Comparison of ENCODE assay signal across 35 cellular contexts in the genomic region with DNA sequence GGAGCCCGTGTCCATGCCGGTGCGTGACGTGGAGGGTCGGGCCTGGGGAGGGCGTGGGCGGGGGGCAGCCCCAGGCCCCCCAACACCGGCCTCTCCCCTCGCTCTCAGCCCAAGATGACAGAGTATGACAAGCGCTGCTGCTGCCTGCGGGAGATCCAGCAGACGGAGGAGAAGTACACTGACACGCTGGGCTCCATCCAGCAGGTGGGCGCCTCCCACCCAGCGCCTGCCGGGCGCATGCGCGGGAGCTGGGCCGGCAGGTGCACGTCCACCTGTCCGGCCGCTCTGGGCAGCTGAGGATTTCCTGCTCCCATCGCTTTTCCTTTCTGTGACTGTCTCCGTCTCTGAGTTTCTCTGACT. TPM values are rescaled to one million over a fixed set of nuclear protein-coding genes. Genes with fewer than 3 reads are reported as not detected.
DNase-seq lines count a peak whose midpoint lies in the region; ATAC-seq, FAIRE-seq and TF ChIP-seq lines count a peak whose summit lies in the region.
"Had no signal": no experiment of that assay in that cellular context is flagged by ENCODE, and none has a peak within 500 bp of the region (broad histone marks: within the 10 kb centered on the region; RNA-seq: fewer than 3 reads in every experiment).

No MANE protein-coding gene starts in this region.

- intact Hi-C loops in HepG2 (cut with micrococcal nuclease; ENCODE audit: unreplicated experiment) (no loop called here), right lobe of liver (cut with DNase I) (no loop called here)

- no peak for TF ChIP-seq RAD21 in HepG2 (CRISPR knock-in tag; IDR thresholded peaks at IDR 0.05)

- no peak for DNase-seq in HepG2 (ENCODE audit: low spot score)
- no peak for DNase-seq in right lobe of liver
- peak; percentile 31 to 33 for DNase-seq in NCI-H1930 (lab: John Stamatoyannopoulos, UW)
- peak; percentile 27 to 65 for DNase-seq in SHP77 (lab: John Stamatoyannopoulos, UW)
- no peak for DNase-seq in activated naive CD4-positive, alpha-beta T cell (lab: John Stamatoyannopoulos, UW)
- DNase-seq in G401 (ENCODE audit: low spot score): no peak
- no peak for DNase-seq in DMS114 treated with DMSO at 0.1 percent for 48 hours (lab: John Stamatoyannopoulos, UW; ENCODE audit: unreplicated experiment)
- DNase-seq: activated CD4-positive, alpha-beta memory T cell treated with anti-CD3 and anti-CD28 coated beads for 36 hours; activated CD4-positive, alpha-beta T cell treated with anti-CD3 and anti-CD28 coated beads for 1 hour; activated naive CD4-positive, alpha-beta T cell treated with anti-CD3 and anti-CD28 coated beads, Interleukin-2, amount 50 U/mL, for 16 hours; activated T-cell treated with anti-CD3 and anti-CD28 coated beads, Interleukin-2, amount 50 U/mL, for 72 hours; anterior cingulate cortex; CD8-positive, alpha-beta memory T cell; DMS 273 treated with DMSO at 0.1 percent for 48 hours; effector CD4-positive, alpha-beta T cell; HCEC 1CT; hippocampal formation; MM.1S; NCI-H1694; NCI-H446 treated with DMSO at 0.1 percent for 48 hours; occipital lobe; PC-9; sigmoid colon; stimulated activated CD4-positive, alpha-beta T cell treated with anti-CD3 and anti-CD28 coated beads, Interleukin-12 subunit alpha, Interleukin-12 subunit beta, amount 100 ng/mL, for 4 hours; stimulated activated CD4-positive, alpha-beta T cell treated with anti-CD3 and anti-CD28 coated beads, Interleukin-2, amount 100 ng/mL, for 48 hours; SW 1271; thyroid gland had no signal

- ATAC-seq in HepG2 (no peak), right lobe of liver (no peak)
- ATAC-seq: activated T-cell treated with anti-CD3 and anti-CD28 coated beads, Interleukin-2, amount 50 U/mL, for 72 hours; natural killer cell treated with Interleukin-12 subunit alpha and Interleukin-12 subunit beta and Interleukin-15 and Interleukin-18, amount 100 ng/mL, for 72 hours; Right ventricle myocardium inferior had no signal

- no peaks in the 10 kb centered on the region for H4K20me1 ChIP-seq in HepG2 (ENCODE audit: insufficient read depth, low read length)

- no peaks in the 10 kb centered on the region for H3K9me3 ChIP-seq in HepG2 (ENCODE audit: low read length)
- peaks cover 0 to 3% (median 0%) of the 10 kb centered on the region in 4 donors for H3K9me3 ChIP-seq in right lobe of liver
- H3K9me3 ChIP-seq: prostate gland, thyroid gland had no signal

- H3K9ac ChIP-seq in HepG2 (ENCODE audit: insufficient read depth, low read depth, low read length): no peak overlapping the region
- H3K9ac ChIP-seq: KMS-11 had no signal

- 19% methylated on average over 21 of the region's 25 CpGs for WGBS in HepG2 (ENCODE audit: low lambda C conversion rate)
- WGBS in right lobe of liver (ENCODE audit: insufficient coverage, low coverage, low lambda C conversion rate, missing lambda C conversion rate): 80% methylated on average over 3 of the region's 25 CpGs

- TF ChIP-seq CTCF in HepG2 (CRISPR knock-in tag; IDR thresholded peaks at IDR 0.05): no peak
- TF ChIP-seq CTCF in right lobe of liver (IDR thresholded peaks at IDR 0.05): no peak

- CTCF ChIA-PET in HepG2 (lab: Yijun Ruan, JAX; ENCODE audit: low intra/inter-chr PET ratio, low total read pairs): no interaction called here

- no peak for FAIRE-seq in HepG2 (lab: Jason Lieb, UNC)

- in situ Hi-C loops in HepG2 (cut with HindIII; ENCODE audit: extremely low pct_ligation_motif_present, low pct_unique_long_range_greater_than_20kb) (no loop called here), G401 (cut with HindIII; ENCODE audit: low sequenced_read_pairs) (no loop called here)

- H3K79me2 ChIP-seq in HepG2 (ENCODE audit: insufficient read depth, low read length): no peaks in the 10 kb centered on the region

- TF ChIP-seq EP300 in HepG2 (IDR thresholded peaks at IDR 0.05; ENCODE audit: low read depth in 2 of 2, low read length in 2 of 2) (no peak), HepG2 (CRISPR knock-in tag; IDR thresholded peaks at IDR 0.05; ENCODE audit: borderline replicate concordance) (no peak)

- peak overlapping the region; percentile 7; the same call in 1 of the 2 replicates for H3K4me2 ChIP-seq in HepG2 (ENCODE audit: low read depth, low read length)
- H3K4me2 ChIP-seq: KMS-11, PC-9 had no signal

- H3K4me1 ChIP-seq in HepG2 (ENCODE audit: insufficient read depth, low read length): no peaks in the 10 kb centered on the region
- no peaks in the 10 kb centered on the region for H3K4me1 ChIP-seq in right lobe of liver
- H3K4me1 ChIP-seq: breast epithelium, prostate gland, sigmoid colon, thyroid gland had no signal

- H3K27ac ChIP-seq in HepG2 (ENCODE audit: extremely low read length, insufficient read depth, low read length) (no peak overlapping the region), right lobe of liver (no peak overlapping the region)
- H3K27ac ChIP-seq: breast epithelium, HL-60, KMS-11, PC-9, prostate gland, sigmoid colon, thyroid gland had no signal

- no peak overlapping the region for H2AFZ ChIP-seq in HepG2 (ENCODE audit: low read length)
- H2AFZ ChIP-seq: PC-9 had no signal

- POLR2A ChIA-PET in HepG2 (lab: Yijun Ruan, JAX): no interaction called here

- no peak overlapping the region for H3K4me3 ChIP-seq in HepG2 (replicated peaks in 1 of 3; ENCODE audit: insufficient read depth in 1 of 3, low read depth in 2 of 3, low read length in 3 of 3)
- no peak overlapping the region for H3K4me3 ChIP-seq in right lobe of liver
- H3K4me3 ChIP-seq: breast epithelium, PC-9, prostate gland, sigmoid colon, thyroid gland had no signal

- no TSS peak for BruUV-seq in HepG2 (replicated peaks; lab: Mats Ljungman, UMichigan)

- TF ChIP-seq POLR2A in HepG2 (IDR thresholded peaks at IDR 0.05; ENCODE audit: insufficient read depth in 1 of 2, low read depth in 2 of 2, low read length in 2 of 2) (no peak), right lobe of liver (IDR thresholded peaks at IDR 0.05) (no peak)

- H3K27me3 ChIP-seq in HepG2 (ENCODE audit: control insufficient read depth in 1 of 2, insufficient read depth in 2 of 2, low read length in 2 of 2): 0 out of 5 replicates have a peak, but pooled peaks cover 0 to 1% of the 10 kb centered on the region in 2 experiments
- no peaks in the 10 kb centered on the region for H3K27me3 ChIP-seq in right lobe of liver
- H3K27me3 ChIP-seq: breast epithelium, thyroid gland had no signal

- H3K36me3 ChIP-seq in HepG2 (replicated peaks in 1 of 2; ENCODE audit: control insufficient read depth in 1 of 2, insufficient read depth in 2 of 2, low read length in 2 of 2) (no peaks in the 10 kb centered on the region), right lobe of liver (no peaks in the 10 kb centered on the region)
- H3K36me3 ChIP-seq: breast epithelium, prostate gland, sigmoid colon, thyroid gland had no signal

RNA-seq across cellular contexts. Expression of a gene that starts 49.8 kb away (rescaled TPM):
- total RNA-seq in HepG2 (2016; rRNA removed; fragmentation: Illumina TruSeq; extraction: Trizol) (not detected in 2 replicates), right lobe of liver (1 to 10 TPM; 1.1 to 7.9 (median 3.1) TPM)
- not detected in 2 replicates for total RNA-seq in HepG2 (2016; cell fraction: cytosol; rRNA removed; fragmentation: Illumina TruSeq; extraction: Trizol; ENCODE audit: low read depth)
- total RNA-seq in HepG2 (2016; cell fraction: insoluble cytoplasmic fraction; rRNA removed; fragmentation: Illumina TruSeq; extraction: Trizol): not detected in 2 replicates
- not detected in 2 replicates for total RNA-seq in HepG2 (2016; cell fraction: membrane; rRNA removed; fragmentation: Illumina TruSeq; extraction: Trizol)
- total RNA-seq in HepG2 (2016; cell fraction: nucleus; rRNA removed; fragmentation: Illumina TruSeq; extraction: Trizol): not detected in 2 replicates
- not detected in 2 replicates for polyA plus RNA-seq in HepG2 (2011; rRNA removed)
- polyA plus RNA-seq in HepG2 (2011; cell fraction: cytosol; rRNA removed): not detected in 2 replicates
- 0.05 TPM in 1 of 2 replicates, not detected in the other for polyA plus RNA-seq in HepG2 (2011; cell fraction: nucleus; rRNA removed)
- not detected in 2 replicates for polyA plus RNA-seq in HepG2 (2012)
- polyA plus RNA-seq in HepG2 (2016; cell fraction: cytosol; fragmentation: Illumina TruSeq; extraction: Trizol; ENCODE audit: low read depth): not detected in 2 replicates
- polyA plus RNA-seq in HepG2 (2016; cell fraction: insoluble cytoplasmic fraction; fragmentation: Illumina TruSeq; extraction: Trizol; ENCODE audit: low read depth): not detected in 2 replicates
- polyA plus RNA-seq in HepG2 (2016; cell fraction: membrane; fragmentation: Illumina TruSeq; extraction: Trizol; ENCODE audit: low read depth): not detected in 2 replicates
- polyA plus RNA-seq in HepG2 (2016; cell fraction: nucleus; fragmentation: Illumina TruSeq; extraction: Trizol; ENCODE audit: insufficient read depth, low read depth): not detected in 2 replicates
- not detected in 2 replicates for polyA minus RNA-seq in HepG2 (2011; rRNA and poly(A)+ RNA removed; ENCODE audit: low replicate concordance)
- not detected in 2 replicates for polyA minus RNA-seq in HepG2 (2011; cell fraction: cytosol; rRNA and poly(A)+ RNA removed)
- polyA minus RNA-seq in HepG2 (2011; cell fraction: nucleus; rRNA and poly(A)+ RNA removed): not detected in 2 replicates
- total RNA-seq in G401 (2014; rRNA removed; shearing (Covaris generic)): not detected in 2 replicates
- polyA plus RNA-seq: AG04450, BJ had no signal

RNA-seq across cellular contexts. Expression of a gene that starts 55.1 kb away (rescaled TPM):
- total RNA-seq in HepG2 (2016; rRNA removed; fragmentation: Illumina TruSeq; extraction: Trizol) (0.60 and 1.0 TPM in 2 replicates), right lobe of liver (1 to 10 TPM in 4 of 6 experiments, under 1 TPM in 2; 0.72 to 2.3 (median 1.3) TPM)
- 0.61 and 1.1 TPM in 2 replicates for total RNA-seq in HepG2 (2016; cell fraction: cytosol; rRNA removed; fragmentation: Illumina TruSeq; extraction: Trizol; ENCODE audit: low read depth)
- 0.82 and 1.2 TPM in 2 replicates for total RNA-seq in HepG2 (2016; cell fraction: insoluble cytoplasmic fraction; rRNA removed; fragmentation: Illumina TruSeq; extraction: Trizol)
- 1.00 and 1.4 TPM in 2 replicates for total RNA-seq in HepG2 (2016; cell fraction: membrane; rRNA removed; fragmentation: Illumina TruSeq; extraction: Trizol)
- total RNA-seq in HepG2 (2016; cell fraction: nucleus; rRNA removed; fragmentation: Illumina TruSeq; extraction: Trizol): 0.81 and 1.2 TPM in 2 replicates
- polyA plus RNA-seq in HepG2 (2011; rRNA removed): 1.8 and 2.2 TPM in 2 replicates
- polyA plus RNA-seq in HepG2 (2011; cell fraction: cytosol; rRNA removed): 0.97 and 1.7 TPM in 2 replicates
- 2.5 and 3.9 TPM in 2 replicates for polyA plus RNA-seq in HepG2 (2011; cell fraction: nucleus; rRNA removed)
- polyA plus RNA-seq in HepG2 (2012): 1.7 and 1.9 TPM in 2 replicates
- 0.81 and 0.84 TPM in 2 replicates for polyA plus RNA-seq in HepG2 (2016; cell fraction: cytosol; fragmentation: Illumina TruSeq; extraction: Trizol; ENCODE audit: low read depth)
- polyA plus RNA-seq in HepG2 (2016; cell fraction: insoluble cytoplasmic fraction; fragmentation: Illumina TruSeq; extraction: Trizol; ENCODE audit: low read depth): 1.0 and 1.5 TPM in 2 replicates
- 0.56 and 0.95 TPM in 2 replicates for polyA plus RNA-seq in HepG2 (2016; cell fraction: membrane; fragmentation: Illumina TruSeq; extraction: Trizol; ENCODE audit: low read depth)
- 1.2 and 2.2 TPM in 2 replicates for polyA plus RNA-seq in HepG2 (2016; cell fraction: nucleus; fragmentation: Illumina TruSeq; extraction: Trizol; ENCODE audit: insufficient read depth, low read depth)
- 2.2 and 18.7 TPM in 2 replicates for polyA minus RNA-seq in HepG2 (2011; rRNA and poly(A)+ RNA removed; ENCODE audit: low replicate concordance)
- polyA minus RNA-seq in HepG2 (2011; cell fraction: cytosol; rRNA and poly(A)+ RNA removed): 0.70 and 0.89 TPM in 2 replicates
- polyA minus RNA-seq in HepG2 (2011; cell fraction: nucleus; rRNA and poly(A)+ RNA removed): 2.1 and 2.3 TPM in 2 replicates
- total RNA-seq in G401 (2014; rRNA removed; shearing (Covaris generic)): 12.2 and 16.1 TPM in 2 replicates
- total RNA-seq: occipital lobe, Right ventricle myocardium inferior had no signal
- polyA plus RNA-seq: AG04450 had no signal

Comparison
In these comparisons a context has a peak if more than half of its experiments do, and no peak if none do; other contexts are left out.
1. DNase-seq: peak in NCI-H1930 (2 of 2) and SHP77 (2 of 2); none in HepG2 (single experiment), right lobe of liver (0 of 3), activated naive CD4-positive, alpha-beta T cell (0 of 4), G401 (single experiment) and DMS114 treated with DMSO at 0.1 percent for 48 hours (single experiment).